ENCODE assay signal across 8 cellular contexts in genomic region chr2:202035089-202035940, GRCh38. TPM values are rescaled to one million over a fixed set of nuclear protein-coding genes. Genes with fewer than 3 reads are reported as not detected.
DNase-seq lines count a peak whose midpoint lies in the region; ATAC-seq, FAIRE-seq and TF ChIP-seq lines count a peak whose summit lies in the region.

No MANE protein-coding gene starts in this region.

- ATAC-seq in pancreas (no peak), GM18519 (IDR thresholded peaks at IDR 0.05; ENCODE audit: low FRiP score, unreplicated experiment) (no peak)

- no peak for TF ChIP-seq CTCF in pancreas (IDR thresholded peaks at IDR 0.05)

- peak overlapping the region; percentile 48 to 81 (median 66) for H3K4me3 ChIP-seq in pancreas

- H3K4me1 ChIP-seq in pancreas, result peaks cover 0 to 10% (median 8%) of the 10 kb centered on the region in 3 donors

- no peaks in the 10 kb centered on the region for H3K9me3 ChIP-seq in pancreas

- no peaks in the 10 kb centered on the region for H3K36me3 ChIP-seq in pancreas

- intact Hi-C loops in pancreas (cut with DNase I), result no loop called here

- no peak for FAIRE-seq in pancreas (lab: Jason Lieb, UNC)

- H3K27me3 ChIP-seq in pancreas, result peaks cover 0 to 7% (median 2%) of the 10 kb centered on the region in 4 donors

- H3K27ac ChIP-seq in pancreas, result no peak overlapping the region

- DNase-seq in NCI-H1417 (lab: John Stamatoyannopoulos, UW), result peak in 2 of 3 experiments; percentile 40 to 56
- DNase-seq in NCI-H1417 treated with DMSO at 0.1 percent for 48 hours (lab: John Stamatoyannopoulos, UW), result no peak
- peak; percentile 57 for DNase-seq in activated CD8-positive, alpha-beta memory T cell treated with anti-CD3 and anti-CD28 coated beads, Interleukin-2, amount 50 U/mL, for 48 hours
- DNase-seq in glomerular visceral epithelial cell (ENCODE audit: extremely low spot score), result peak; percentile 47
- peak in 5 of 6 donors; percentile 12 to 82 (median 40) for DNase-seq in pancreas
- no peak for DNase-seq in NK-92 treated with Interleukin-12 subunit alpha and Interleukin-12 subunit beta, amount 100 ng/mL, for 24 hours (lab: John Stamatoyannopoulos, UW)
- DNase-seq in KG1 (lab: John Stamatoyannopoulos, UW), result no peak

- WGBS in pancreas, 2 donors, result 25 to 26% methylated on average over 78 of the region's 78 CpGs

RNA-seq across cellular contexts. Expression of gene FZD7, which starts 1.7 kb away (rescaled TPM):
- total RNA-seq in pancreas, result 1 to 10 TPM in 3 of 6 donors, under 1 TPM in 3; 0.60 to 5.2 (median 1.5) TPM
- 1 to 10 TPM in 1 of 2 donors, under 1 TPM in 1; 0.53 to 1.2 TPM for polyA plus RNA-seq in pancreas

RNA-seq across cellular contexts. Expression of gene KIAA2012, which starts 37.7 kb away (rescaled TPM):
- total RNA-seq in pancreas, result not detected
- under 1 TPM; 0.04 to 0.09 TPM for polyA plus RNA-seq in pancreas

Comparison
In these comparisons a context has a peak if more than half of its experiments do, and no peak if none do; other contexts are left out.
1. DNase-seq: peak in NCI-H1417 (2 of 3), activated CD8-positive, alpha-beta memory T cell treated with anti-CD3 and anti-CD28 coated beads, Interleukin-2, amount 50 U/mL, for 48 hours (single experiment), glomerular visceral epithelial cell (single experiment) and pancreas (5 of 6); none in NCI-H1417 treated with DMSO at 0.1 percent for 48 hours (single experiment), NK-92 treated with Interleukin-12 subunit alpha and Interleukin-12 subunit beta, amount 100 ng/mL, for 24 hours (single experiment) and KG1 (single experiment).